Comparison of ENCODE assay signal across 8 cellular contexts in the genomic region with DNA sequence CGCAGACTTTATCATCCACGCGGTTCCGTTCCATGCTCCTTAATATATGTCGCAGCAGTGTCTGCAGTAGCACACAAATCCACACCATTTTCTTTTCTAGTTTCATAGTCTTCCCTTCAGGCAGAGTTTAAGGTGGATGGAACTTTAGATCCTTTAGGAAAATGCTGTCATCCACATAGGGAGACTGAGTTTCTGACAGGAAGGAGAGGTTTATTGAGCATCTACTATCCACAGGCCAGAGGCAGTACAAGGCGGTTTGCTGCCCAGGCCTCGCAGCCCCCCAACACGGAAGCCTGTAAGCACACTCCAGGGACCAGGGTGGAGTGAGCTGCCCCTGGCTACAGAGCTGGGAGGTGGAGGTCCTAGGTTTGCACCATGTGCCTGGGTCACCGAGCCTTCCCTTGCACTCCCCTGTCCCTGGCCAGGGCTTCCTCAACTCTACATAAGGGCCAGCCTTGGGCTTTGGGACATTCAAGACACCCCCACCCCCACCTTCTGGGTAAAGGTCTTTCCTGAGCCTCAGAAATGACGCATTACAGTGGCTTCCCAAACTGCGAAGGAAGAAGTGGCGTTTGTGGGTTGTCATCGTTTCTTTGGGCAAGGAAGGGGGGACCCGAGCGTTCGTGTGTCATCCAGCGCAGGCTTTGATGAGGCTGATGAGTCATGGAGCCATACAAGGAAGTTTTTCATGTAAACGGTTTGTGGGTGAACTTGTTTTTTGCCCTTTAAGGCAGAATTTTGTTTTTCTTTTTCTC.
DNase-seq lines count a peak whose midpoint lies in the region; ATAC-seq, FAIRE-seq and TF ChIP-seq lines count a peak whose summit lies in the region.

No MANE protein-coding gene starts in this region.

- no peak for ATAC-seq in stimulated activated memory B cell treated with anti-CD40 and anti-IgM and Interleukin-4, amounts not matched to agents 10 μg/mL and 1 μg/mL and 100 μg/mL, for 72 hours
- ATAC-seq in HG02840 (IDR thresholded peaks at IDR 0.05; ENCODE audit: low FRiP score, unreplicated experiment) (no peak), GM21529 (IDR thresholded peaks at IDR 0.05; ENCODE audit: unreplicated experiment) (no peak)

- H3K4me1 Mint-ChIP-seq in stimulated activated memory B cell treated with anti-CD40 and anti-IgM and Interleukin-4, amounts not matched to agents 10 μg/mL and 1 μg/mL and 100 μg/mL, for 72 hours: peaks cover 14% of the 10 kb centered on the region

- no peak overlapping the region for H3K27ac Mint-ChIP-seq in stimulated activated memory B cell treated with anti-CD40 and anti-IgM and Interleukin-4, amounts not matched to agents 10 μg/mL and 1 μg/mL and 100 μg/mL, for 72 hours

- H3K27ac ChIP-seq in trophoblast cell (ENCODE audit: low read depth, low read length): no peak overlapping the region

- no peak overlapping the region for H2BK12ac ChIP-seq in trophoblast cell (ENCODE audit: low read length)

- no peaks in the 10 kb centered on the region for H3K9me3 ChIP-seq in trophoblast cell (ENCODE audit: insufficient read depth, low read depth, low read length)

- no peak overlapping the region for H4K8ac ChIP-seq in trophoblast cell (ENCODE audit: low read depth, low read length)

- H3K4me3 ChIP-seq in bronchial epithelial cell (ENCODE audit: low read depth, low read length) (no peak overlapping the region), trophoblast cell (ENCODE audit: low read depth, low read length) (no peak overlapping the region)

- peak overlapping the region; percentile 23 for H3K18ac ChIP-seq in trophoblast cell (ENCODE audit: low read length)

- no peak overlapping the region for H3K4me2 ChIP-seq in trophoblast cell (ENCODE audit: low read length)

- no peak overlapping the region for H2AK5ac ChIP-seq in trophoblast cell (ENCODE audit: low read length)

- H4K91ac ChIP-seq in trophoblast cell (ENCODE audit: low read depth, low read length): no peak overlapping the region

- H2BK5ac ChIP-seq in trophoblast cell (ENCODE audit: low read depth, low read length, poor library complexity): no peak overlapping the region

- no peak for FAIRE-seq in bronchial epithelial cell (lab: Jason Lieb, UNC)

- H3K36me3 Mint-ChIP-seq in stimulated activated memory B cell treated with anti-CD40 and anti-IgM and Interleukin-4, amounts not matched to agents 10 μg/mL and 1 μg/mL and 100 μg/mL, for 72 hours: peaks cover 6% of the 10 kb centered on the region

- no CpG with 5 or more reads among the region's 18 CpGs for WGBS in trophoblast cell (ENCODE audit: extremely low coverage, insufficient coverage, insufficient read length)

- peaks cover under 1% of the 10 kb centered on the region for H3K79me1 ChIP-seq in trophoblast cell (ENCODE audit: low read length)

- no peak overlapping the region for H3K4ac ChIP-seq in trophoblast cell (ENCODE audit: low read depth, low read length)

- no peak for TF ChIP-seq CTCF in bronchial epithelial cell (IDR thresholded peaks at IDR 0.05; ENCODE audit: insufficient read depth, low read length, severe bottlenecking)

- peaks cover 6% of the 10 kb centered on the region for H3K79me2 ChIP-seq in trophoblast cell (ENCODE audit: control insufficient read depth, insufficient read depth, low read length, poor library complexity)

- peak overlapping the region; percentile 5 for H3K9ac ChIP-seq in trophoblast cell (ENCODE audit: low read length)

- no peak overlapping the region for H2BK120ac ChIP-seq in trophoblast cell (ENCODE audit: insufficient read depth, low read length, poor library complexity)

- no peak overlapping the region for H4K12ac ChIP-seq in trophoblast cell (ENCODE audit: low read depth, low read length)

- H3K23ac ChIP-seq in trophoblast cell (ENCODE audit: low read length): no peak overlapping the region

- H3K27me3 ChIP-seq in bronchial epithelial cell (ENCODE audit: control insufficient read depth, insufficient read depth, low read length): no peaks in the 10 kb centered on the region
- no peaks in the 10 kb centered on the region for H3K27me3 ChIP-seq in trophoblast cell (ENCODE audit: insufficient read depth, low read length)

- DNase-seq in HS-27A (ENCODE audit: low read depth): peak; percentile 41
- DNase-seq in activated CD4-positive, CD25-positive, alpha-beta regulatory T cell (lab: John Stamatoyannopoulos, UW): peak; percentile 10 to 53 (median 34)
- DNase-seq in bronchial epithelial cell (ENCODE audit: low read depth): peak; percentile 87
- DNase-seq in trophoblast cell: peak in 1 of 2 donors; percentile 44
- DNase-seq in middle frontal gyrus (ENCODE audit: extremely low spot score, low spot score): no peak

- H3K14ac ChIP-seq in trophoblast cell (ENCODE audit: low read length): peak overlapping the region; percentile 39

- H3K9me3 Mint-ChIP-seq in stimulated activated memory B cell treated with anti-CD40 and anti-IgM and Interleukin-4, amounts not matched to agents 10 μg/mL and 1 μg/mL and 100 μg/mL, for 72 hours: no peaks in the 10 kb centered on the region

- H3K27me3 Mint-ChIP-seq in stimulated activated memory B cell treated with anti-CD40 and anti-IgM and Interleukin-4, amounts not matched to agents 10 μg/mL and 1 μg/mL and 100 μg/mL, for 72 hours: no peaks in the 10 kb centered on the region

- no peak overlapping the region for H3K4me3 Mint-ChIP-seq in stimulated activated memory B cell treated with anti-CD40 and anti-IgM and Interleukin-4, amounts not matched to agents 10 μg/mL and 1 μg/mL and 100 μg/mL, for 72 hours

- H2AFZ ChIP-seq in trophoblast cell (ENCODE audit: insufficient read depth, low read length, poor library complexity): no peak overlapping the region

- H3K4me1 ChIP-seq in trophoblast cell (ENCODE audit: control insufficient read depth in 1 of 2, insufficient read depth in 2 of 2, low read length in 2 of 2): peaks cover 14 to 15% of the 10 kb centered on the region in 2 experiments

- H3K36me3 ChIP-seq in bronchial epithelial cell (ENCODE audit: control insufficient read depth, insufficient read depth, low read length) (peaks cover 3% of the 10 kb centered on the region), trophoblast cell (ENCODE audit: control insufficient read depth in 1 of 2, insufficient read depth in 2 of 2, low read length in 2 of 2) (peaks cover 5 to 15% of the 10 kb centered on the region in 2 experiments)
